Comparison of ENCODE assay signal across 13 cellular contexts in genomic region chr20:21607971-21608735, GRCh38.
DNase-seq lines count a peak whose midpoint lies in the region; ATAC-seq and TF ChIP-seq lines count a peak whose summit lies in the region.
"Had no signal": no experiment of that assay in that cellular context is flagged by ENCODE, and none has a peak within 500 bp of the region (broad histone marks: within the 10 kb centered on the region; RNA-seq: fewer than 3 reads in every experiment).

No MANE protein-coding gene starts in this region.

- no peak overlapping the region for H3K4me3 ChIP-seq in prostate gland
- H3K4me3 ChIP-seq: SK-N-MC had no signal

- WGBS in prostate gland = 41% methylated on average over 37 of the region's 38 CpGs

- H3K9me3 Mint-ChIP-seq in activated CD4-positive, alpha-beta memory T cell treated with anti-CD3 and anti-CD28 coated beads, Interleukin-2, amount 10 ng/mL, durations not matched to agents 7 days and 5 days = no peaks in the 10 kb centered on the region
- H3K9me3 Mint-ChIP-seq in effector memory CD8-positive, alpha-beta T cell = peaks cover 2 to 21% of the 10 kb centered on the region in 2 donors

- CTCF ChIA-PET in activated CD4-positive, alpha-beta memory T cell treated with anti-CD3 and anti-CD28 coated beads, Interleukin-2, amount 10 ng/mL, durations not matched to agents 7 days and 5 days (lab: Charles Lee) = no interaction called here

- peak; percentile 39 for DNase-seq in DMS79 treated with DMSO at 0.1 percent for 48 hours (lab: John Stamatoyannopoulos, UW)
- peak; percentile 77 for DNase-seq in NCI-H345 treated with DMSO at 0.1 percent for 48 hours (lab: John Stamatoyannopoulos, UW; ENCODE audit: unreplicated experiment)
- DNase-seq in cerebellum (ENCODE audit: low spot score) = peak; percentile 48
- peak; percentile 66 for DNase-seq in prostate gland (ENCODE audit: low spot score)
- no peak for DNase-seq in activated CD4-positive, alpha-beta memory T cell treated with anti-CD3 and anti-CD28 coated beads, Interleukin-2, amount 10 ng/mL, durations not matched to agents 7 days and 5 days
- no peak for DNase-seq in effector memory CD8-positive, alpha-beta T cell
- DNase-seq: activated CD4-positive, alpha-beta T cell treated with anti-CD3 and anti-CD28 coated beads, Interleukin-2, amount 50 U/mL, for 48 hours; activated naive CD8-positive, alpha-beta T cell treated with anti-CD3 and anti-CD28 coated beads for 36 hours; naive thymus-derived CD8-positive, alpha-beta T cell; stimulated activated naive CD4-positive, alpha-beta T cell had no signal

- no peak for ATAC-seq in HG02588 (IDR thresholded peaks at IDR 0.05; ENCODE audit: unreplicated experiment)
- ATAC-seq in effector memory CD8-positive, alpha-beta T cell (replicated peaks) = no peak
- no peak for ATAC-seq in HG03159 (IDR thresholded peaks at IDR 0.05; ENCODE audit: unreplicated experiment)
- ATAC-seq: naive thymus-derived CD8-positive, alpha-beta T cell had no signal

- POLR2A ChIA-PET in activated CD4-positive, alpha-beta memory T cell treated with anti-CD3 and anti-CD28 coated beads, Interleukin-2, amount 10 ng/mL, durations not matched to agents 7 days and 5 days (lab: Charles Lee) = no interaction called here

- no peak overlapping the region for H3K4me3 Mint-ChIP-seq in activated CD4-positive, alpha-beta memory T cell treated with anti-CD3 and anti-CD28 coated beads, Interleukin-2, amount 10 ng/mL, durations not matched to agents 7 days and 5 days
- no peak overlapping the region for H3K4me3 Mint-ChIP-seq in effector memory CD8-positive, alpha-beta T cell
- H3K4me3 Mint-ChIP-seq: activated naive CD8-positive, alpha-beta T cell treated with anti-CD3 and anti-CD28 coated beads for 36 hours; naive thymus-derived CD8-positive, alpha-beta T cell had no signal

- H3K27me3 ChIP-seq in prostate gland (replicated peaks; ENCODE audit: insufficient read depth) = peaks cover 2% of the 10 kb centered on the region

- intact Hi-C loops in prostate gland (cut with DNase I) = no loop called here

- no peaks in the 10 kb centered on the region for H3K9me3 ChIP-seq in prostate gland

- H3K4me1 Mint-ChIP-seq in activated CD4-positive, alpha-beta memory T cell treated with anti-CD3 and anti-CD28 coated beads, Interleukin-2, amount 10 ng/mL, durations not matched to agents 7 days and 5 days = no peaks in the 10 kb centered on the region
- no peaks in the 10 kb centered on the region for H3K4me1 Mint-ChIP-seq in effector memory CD8-positive, alpha-beta T cell (ENCODE audit: low read depth in 2 of 2)
- H3K4me1 Mint-ChIP-seq: activated naive CD8-positive, alpha-beta T cell treated with anti-CD3 and anti-CD28 coated beads for 36 hours; naive thymus-derived CD8-positive, alpha-beta T cell had no signal

- peaks cover 2% of the 10 kb centered on the region for H3K27me3 Mint-ChIP-seq in activated CD4-positive, alpha-beta memory T cell treated with anti-CD3 and anti-CD28 coated beads, Interleukin-2, amount 10 ng/mL, durations not matched to agents 7 days and 5 days
- H3K27me3 Mint-ChIP-seq in effector memory CD8-positive, alpha-beta T cell = peaks cover 21 to 39% of the 10 kb centered on the region in 2 donors

- TF ChIP-seq POLR2A in prostate gland (IDR thresholded peaks at IDR 0.05) = no peak

- H3K36me3 Mint-ChIP-seq in activated CD4-positive, alpha-beta memory T cell treated with anti-CD3 and anti-CD28 coated beads, Interleukin-2, amount 10 ng/mL, durations not matched to agents 7 days and 5 days (ENCODE audit: low read depth) = no peaks in the 10 kb centered on the region
- no peaks in the 10 kb centered on the region for H3K36me3 Mint-ChIP-seq in effector memory CD8-positive, alpha-beta T cell (ENCODE audit: insufficient read depth)
- H3K36me3 Mint-ChIP-seq: activated naive CD8-positive, alpha-beta T cell treated with anti-CD3 and anti-CD28 coated beads for 36 hours had no signal

- H3K27ac ChIP-seq in prostate gland = no peak overlapping the region
- H3K27ac ChIP-seq: SK-N-MC had no signal

- no peak for TF ChIP-seq CTCF in prostate gland (IDR thresholded peaks at IDR 0.05)

- H3K36me3 ChIP-seq in prostate gland = no peaks in the 10 kb centered on the region

- H3K27ac Mint-ChIP-seq in activated CD4-positive, alpha-beta memory T cell treated with anti-CD3 and anti-CD28 coated beads, Interleukin-2, amount 10 ng/mL, durations not matched to agents 7 days and 5 days = no peak overlapping the region
- H3K27ac Mint-ChIP-seq in effector memory CD8-positive, alpha-beta T cell = no peak overlapping the region
- H3K27ac Mint-ChIP-seq: activated naive CD8-positive, alpha-beta T cell treated with anti-CD3 and anti-CD28 coated beads for 36 hours; naive thymus-derived CD8-positive, alpha-beta T cell had no signal

- H3K4me1 ChIP-seq in prostate gland (replicated peaks) = no peaks in the 10 kb centered on the region

Comparison
In these comparisons a context has a peak if more than half of its experiments do, and no peak if none do; other contexts are left out.
1. DNase-seq: peak in DMS79 treated with DMSO at 0.1 percent for 48 hours (single experiment), NCI-H345 treated with DMSO at 0.1 percent for 48 hours (single experiment), cerebellum (single experiment) and prostate gland (single experiment); none in activated CD4-positive, alpha-beta memory T cell treated with anti-CD3 and anti-CD28 coated beads, Interleukin-2, amount 10 ng/mL, durations not matched to agents 7 days and 5 days (single experiment) and effector memory CD8-positive, alpha-beta T cell (0 of 3).